Comparison of ENCODE assay signal across 35 cellular contexts in genomic region chr1:114692947-114693346, GRCh38. TPM values are rescaled to one million over a fixed set of nuclear protein-coding genes. Genes with fewer than 3 reads are reported as not detected.
"Had no signal": no experiment of that assay in that cellular context is flagged by ENCODE, and none has a peak within 500 bp of the region (broad histone marks: within the 10 kb centered on the region; RNA-seq: fewer than 3 reads in every experiment).

No MANE protein-coding gene starts in this region.

- H2AFZ ChIP-seq: PC-9 had no signal

- H3K4me1 Mint-ChIP-seq: T-cell had no signal

- H3K4me3 Mint-ChIP-seq: T-cell had no signal

- H3K27ac ChIP-seq: PC-9, RWPE1, SJCRH30 had no signal

- H3K27ac Mint-ChIP-seq: T-cell had no signal

- H3K36me3 ChIP-seq: SJCRH30 had no signal

- H3K27me3 ChIP-seq: SJCRH30 had no signal

- ATAC-seq: Panc1, Right ventricle myocardium inferior, SK-N-SH treated with all-trans-retinoic acid at 6 μM for 48 hours, T-cell had no signal

- H3K4me3 ChIP-seq: PC-9, SJCRH30, SK-N-MC had no signal

- H3K36me3 Mint-ChIP-seq: T-cell had no signal

- H3K9me3 Mint-ChIP-seq: T-cell had no signal

- DNase-seq: Karpas-422, MM.1S, MV-4-11, NCI-H1092, NCI-H1105, NCI-H1417 treated with DMSO at 0.1 percent for 48 hours, NCI-H1436 treated with DMSO at 0.1 percent for 48 hours, NCI-H1694 treated with DMSO at 0.1 percent for 48 hours, NCI-H187 treated with DMSO at 0.1 percent for 48 hours, NCI-H2029, NCI-H2081, NCI-H2171 treated with DMSO at 0.1 percent for 48 hours, NCI-H2227 treated with DMSO at 0.1 percent for 48 hours, NCI-H345, NCI-H446, NCI-H510A treated with DMSO at 0.1 percent for 48 hours, NCI-H524 treated with DMSO at 0.1 percent for 48 hours, NCI-H526 treated with DMSO at 0.1 percent for 48 hours, NCI-H748 treated with DMSO at 0.1 percent for 48 hours, NCI-H82, PC-9, SHP77, SIG-M5, SJCRH30, T-cell had no signal

- H3K4me2 ChIP-seq: PC-9 had no signal

- H3K9me3 ChIP-seq: SJCRH30 had no signal

RNA-seq across cellular contexts. Expression of gene AMPD1, which starts 2.4 kb away (rescaled TPM):
- total RNA-seq: MCF 10A, NCI-H460, OCI-LY7, PC-9, Right ventricle myocardium inferior, RPMI7951, SJCRH30, SK-MEL-5 had no signal
